Comparison of ENCODE assay signal across 32 cellular contexts in the genomic region with DNA sequence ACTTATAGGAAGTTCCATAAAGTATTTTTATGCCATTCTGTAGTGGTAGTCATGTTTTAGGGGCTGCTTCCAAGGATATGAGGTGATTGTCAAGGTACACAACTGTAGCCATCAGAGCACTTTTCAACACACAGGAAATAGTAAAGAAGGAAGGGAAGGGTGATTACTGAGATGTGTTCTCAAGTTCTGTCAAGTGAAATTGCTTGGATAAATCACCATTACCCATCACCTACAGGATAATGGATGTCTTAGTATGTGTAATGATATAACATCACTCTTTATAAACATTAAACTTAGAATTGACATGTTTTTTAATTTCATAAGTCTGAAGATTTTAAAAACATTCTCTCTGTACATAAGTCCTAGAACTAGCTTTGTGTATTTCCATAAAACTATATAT.
DNase-seq lines count a peak whose midpoint lies in the region; FAIRE-seq and TF ChIP-seq lines count a peak whose summit lies in the region.
"Had no signal": no experiment of that assay in that cellular context is flagged by ENCODE, and none has a peak within 500 bp of the region (broad histone marks: within the 10 kb centered on the region; RNA-seq: fewer than 3 reads in every experiment).

No MANE protein-coding gene starts in this region.

- H3K79me2 ChIP-seq in neural cell (replicated peaks; ENCODE audit: insufficient read depth, low read length): no peaks in the 10 kb centered on the region

- H3K9ac ChIP-seq in neural cell (ENCODE audit: low read length): no peak overlapping the region
- H3K9ac ChIP-seq: BLaER1; BLaER1 treated with 17β-estradiol and CSF1 and Interleukin-3, amounts not matched to agents 10 nM and 100 nM had no signal

- no peaks in the 10 kb centered on the region for H4K20me1 ChIP-seq in neural cell (ENCODE audit: insufficient read depth)
- H4K20me1 ChIP-seq: BLaER1; BLaER1 treated with 17β-estradiol and CSF1 and Interleukin-3, amounts not matched to agents 10 nM and 100 nM had no signal

- DNase-seq in NCI-H69 (lab: John Stamatoyannopoulos, UW) (peak; percentile 36), NCI-H2029 (lab: John Stamatoyannopoulos, UW) (no peak), superior temporal gyrus (ENCODE audit: extremely low spot score) (no peak)
- DNase-seq in activated T-cell treated with anti-CD3 and anti-CD28 coated beads, Interleukin-2, amount 50 U/mL, for 1 hour: no peak
- DNase-seq: 8988T; ACHN; AML-193; BE2C; C1 segment of cervical spinal cord; Caco-2; Calu3; CD4-positive, alpha-beta memory T cell; CD4-positive, alpha-beta T cell; CD4-positive, CD25-positive, alpha-beta regulatory T cell; CD8-positive, alpha-beta memory T cell; CD8-positive, alpha-beta T cell; COR-L47; DMS 273 treated with DMSO at 0.1 percent for 48 hours; DMS153; DMS53; DMS79; DMS79 treated with DMSO at 0.1 percent for 48 hours; DND-41; EL had no signal

- no peak for TF ChIP-seq CTCF in neural cell (IDR thresholded peaks at IDR 0.05; ENCODE audit: poor library complexity, severe bottlenecking)

- no peaks in the 10 kb centered on the region for H3F3A ChIP-seq in neural cell (ENCODE audit: insufficient read depth, low read length, poor library complexity, severe bottlenecking)

- H3K27ac ChIP-seq in neural cell (ENCODE audit: low read length): no peak overlapping the region
- H3K27ac ChIP-seq: 22Rv1; A549; BLaER1; BLaER1 treated with 17β-estradiol and CSF1 and Interleukin-3, amounts not matched to agents 10 nM and 100 nM; C4-2B had no signal

- no peak overlapping the region for H3K4me3 ChIP-seq in neural cell (ENCODE audit: low read length)
- H3K4me3 ChIP-seq: A549; BLaER1; BLaER1 treated with 17β-estradiol and CSF1 and Interleukin-3, amounts not matched to agents 10 nM and 100 nM had no signal

- no peak for TF ChIP-seq RAD21 in neural cell (conservative IDR thresholded peaks at IDR 0.05)

- no peaks in the 10 kb centered on the region for H3K36me3 ChIP-seq in neural cell (ENCODE audit: insufficient read depth, low read length)
- H3K36me3 ChIP-seq: BE2C; BLaER1; BLaER1 treated with 17β-estradiol and CSF1 and Interleukin-3, amounts not matched to agents 10 nM and 100 nM had no signal

- peak; percentile 82 for FAIRE-seq in colon (lab: Jason Lieb, UNC)
- FAIRE-seq: A549, D721Med had no signal

- H3K4me2 ChIP-seq in neural cell (ENCODE audit: low read length): no peak overlapping the region
- H3K4me2 ChIP-seq: A549, BLaER1 had no signal

- H3K9me2 ChIP-seq in neural cell (ENCODE audit: insufficient read depth, low read length): no peaks in the 10 kb centered on the region

- TF ChIP-seq EP300 in neural cell (conservative IDR thresholded peaks at IDR 0.05; ENCODE audit: poor library complexity, severe bottlenecking): peak; percentile 75

- no peaks in the 10 kb centered on the region for H3K27me3 ChIP-seq in neural cell (ENCODE audit: insufficient read depth, low read depth, low read length)
- H3K27me3 ChIP-seq: BE2C; BLaER1; BLaER1 treated with 17β-estradiol and CSF1 and Interleukin-3, amounts not matched to agents 10 nM and 100 nM had no signal

- no peak overlapping the region for H2AFZ ChIP-seq in neural cell (ENCODE audit: low read depth, low read length)

- H3K9me3 ChIP-seq in neural cell (ENCODE audit: low read length): no peaks in the 10 kb centered on the region
- H3K9me3 ChIP-seq: A549; BE2C; BLaER1; BLaER1 treated with 17β-estradiol and CSF1 and Interleukin-3, amounts not matched to agents 10 nM and 100 nM; Caco-2 had no signal

TF ChIP-seq in neural cell, 6 proteins besides CTCF, POLR2A, EP300 and RAD21:
- TF ChIP-seq, protein P1, sequence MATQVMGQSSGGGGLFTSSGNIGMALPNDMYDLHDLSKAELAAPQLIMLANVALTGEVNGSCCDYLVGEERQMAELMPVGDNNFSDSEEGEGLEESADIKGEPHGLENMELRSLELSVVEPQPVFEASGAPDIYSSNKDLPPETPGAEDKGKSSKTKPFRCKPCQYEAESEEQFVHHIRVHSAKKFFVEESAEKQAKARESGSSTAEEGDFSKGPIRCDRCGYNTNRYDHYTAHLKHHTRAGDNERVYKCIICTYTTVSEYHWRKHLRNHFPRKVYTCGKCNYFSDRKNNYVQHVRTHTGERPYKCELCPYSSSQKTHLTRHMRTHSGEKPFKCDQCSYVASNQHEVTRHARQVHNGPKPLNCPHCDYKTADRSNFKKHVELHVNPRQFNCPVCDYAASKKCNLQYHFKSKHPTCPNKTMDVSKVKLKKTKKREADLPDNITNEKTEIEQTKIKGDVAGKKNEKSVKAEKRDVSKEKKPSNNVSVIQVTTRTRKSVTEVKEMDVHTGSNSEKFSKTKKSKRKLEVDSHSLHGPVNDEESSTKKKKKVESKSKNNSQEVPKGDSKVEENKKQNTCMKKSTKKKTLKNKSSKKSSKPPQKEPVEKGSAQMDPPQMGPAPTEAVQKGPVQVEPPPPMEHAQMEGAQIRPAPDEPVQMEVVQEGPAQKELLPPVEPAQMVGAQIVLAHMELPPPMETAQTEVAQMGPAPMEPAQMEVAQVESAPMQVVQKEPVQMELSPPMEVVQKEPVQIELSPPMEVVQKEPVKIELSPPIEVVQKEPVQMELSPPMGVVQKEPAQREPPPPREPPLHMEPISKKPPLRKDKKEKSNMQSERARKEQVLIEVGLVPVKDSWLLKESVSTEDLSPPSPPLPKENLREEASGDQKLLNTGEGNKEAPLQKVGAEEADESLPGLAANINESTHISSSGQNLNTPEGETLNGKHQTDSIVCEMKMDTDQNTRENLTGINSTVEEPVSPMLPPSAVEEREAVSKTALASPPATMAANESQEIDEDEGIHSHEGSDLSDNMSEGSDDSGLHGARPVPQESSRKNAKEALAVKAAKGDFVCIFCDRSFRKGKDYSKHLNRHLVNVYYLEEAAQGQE (IDR thresholded peaks at IDR 0.05; ENCODE audit: borderline replicate concordance): no peak
- TF ChIP-seq POLR2AphosphoS5 (IDR thresholded peaks at IDR 0.05) (peak; percentile 71), SMC3 (conservative IDR thresholded peaks at IDR 0.05; ENCODE audit: poor library complexity) (no peak), MXI1 (conservative IDR thresholded peaks at IDR 0.05; ENCODE audit: poor library complexity, severe bottlenecking) (no peak), TAF1 (IDR thresholded peaks at IDR 0.05; ENCODE audit: low read depth) (no peak)
